In genomic region chr20:36547186-36548005, GRCh38 we compare ENCODE assay signal across 17 cellular contexts. TPM values are rescaled to one million over a fixed set of nuclear protein-coding genes. Genes with fewer than 3 reads are reported as not detected.
DNase-seq lines count a peak whose midpoint lies in the region; ATAC-seq, FAIRE-seq and TF ChIP-seq lines count a peak whose summit lies in the region.
"Had no signal": no experiment of that assay in that cellular context is flagged by ENCODE, and none has a peak within 500 bp of the region (broad histone marks: within the 10 kb centered on the region; RNA-seq: fewer than 3 reads in every experiment).

No MANE protein-coding gene starts in this region.

- no peak for FAIRE-seq in astrocyte (lab: Jason Lieb, UNC)

- TF ChIP-seq CTCF in GM23338 (conservative IDR thresholded peaks at IDR 0.05; ENCODE audit: low read depth in 2 of 2) (no peak), astrocyte (IDR thresholded peaks at IDR 0.05; ENCODE audit: insufficient read depth, low read depth, low read length) (no peak), Caco-2 (IDR thresholded peaks at IDR 0.05; ENCODE audit: insufficient read depth in 1 of 2, low read depth in 1 of 2, low read length in 1 of 2, severe bottlenecking in 1 of 2, unreplicated experiment in 1 of 2) (no peak)

- H3K4me2 ChIP-seq in GM23338, result no peak overlapping the region
- no peak overlapping the region for H3K4me2 ChIP-seq in astrocyte (ENCODE audit: low read length)

- H3K4me1 Mint-ChIP-seq in GM23338, result peaks cover 22% of the 10 kb centered on the region
- peaks cover 41% of the 10 kb centered on the region for H3K4me1 Mint-ChIP-seq in astrocyte (ENCODE audit: low read depth, unreplicated experiment)
- peaks cover 4% of the 10 kb centered on the region for H3K4me1 Mint-ChIP-seq in memory B cell
- H3K4me1 Mint-ChIP-seq in Caco-2 (ENCODE audit: low read depth, unreplicated experiment), result peaks cover 8% of the 10 kb centered on the region
- H3K4me1 Mint-ChIP-seq: B cell had no signal

- H3K9me3 ChIP-seq in astrocyte (ENCODE audit: insufficient read depth, low read depth, low read length) (no peaks in the 10 kb centered on the region), stomach smooth muscle (ENCODE audit: control insufficient read depth in 2 of 2, low read length in 2 of 2) (no peaks in the 10 kb centered on the region), Caco-2 (no peaks in the 10 kb centered on the region)

- H3K36me3 Mint-ChIP-seq in GM23338 (ENCODE audit: low read depth) (peaks cover 28% of the 10 kb centered on the region), astrocyte (ENCODE audit: low read depth, unreplicated experiment) (peaks cover 23% of the 10 kb centered on the region), memory B cell (no peaks in the 10 kb centered on the region), Caco-2 (ENCODE audit: insufficient read depth, unreplicated experiment) (peaks cover 56% of the 10 kb centered on the region)

- H3K9ac ChIP-seq in astrocyte (ENCODE audit: low read length), result peak overlapping the region; percentile 23
- no peak overlapping the region for H3K9ac ChIP-seq in stomach smooth muscle (ENCODE audit: low read length in 2 of 2)

- peaks cover 13% of the 10 kb centered on the region for H3K79me2 ChIP-seq in GM23338 (replicated peaks; ENCODE audit: insufficient read depth)
- peaks cover 49% of the 10 kb centered on the region for H3K79me2 ChIP-seq in astrocyte (ENCODE audit: insufficient read depth, low read length)

- H3K9me3 Mint-ChIP-seq in GM23338, result no peaks in the 10 kb centered on the region
- H3K9me3 Mint-ChIP-seq in astrocyte (ENCODE audit: unreplicated experiment), result no peaks in the 10 kb centered on the region
- H3K9me3 Mint-ChIP-seq in memory B cell, result no peaks in the 10 kb centered on the region
- no peaks in the 10 kb centered on the region for H3K9me3 Mint-ChIP-seq in Caco-2 (ENCODE audit: unreplicated experiment)
- H3K9me3 Mint-ChIP-seq: CD4-positive, alpha-beta T cell had no signal

- H3K27ac ChIP-seq in GM23338 (ENCODE audit: low read depth) (no peak overlapping the region), astrocyte (ENCODE audit: low read depth, low read length) (no peak overlapping the region), stomach smooth muscle (ENCODE audit: low read length) (peak overlapping the region; percentile 100)

- H3K27me3 ChIP-seq in GM23338 (ENCODE audit: insufficient read depth) (no peaks in the 10 kb centered on the region), astrocyte (ENCODE audit: insufficient read depth, low read length) (no peaks in the 10 kb centered on the region), stomach smooth muscle (ENCODE audit: control insufficient read depth in 1 of 2, insufficient read depth in 2 of 2, low read length in 2 of 2) (no peaks in the 10 kb centered on the region), Caco-2 (replicated peaks; ENCODE audit: control insufficient read depth, insufficient read depth, low read length) (no peaks in the 10 kb centered on the region)

- H3K4me3 Mint-ChIP-seq in GM23338 (no peak overlapping the region), astrocyte (ENCODE audit: unreplicated experiment) (no peak overlapping the region), memory B cell (no peak overlapping the region), Caco-2 (ENCODE audit: unreplicated experiment) (no peak overlapping the region)
- H3K4me3 Mint-ChIP-seq: B cell; CD4-positive, alpha-beta T cell had no signal

- POLR2A ChIA-PET in Caco-2 (lab: Charles Lee), result no interaction called here

- H3K9me2 ChIP-seq in GM23338 (ENCODE audit: insufficient read depth), result no peaks in the 10 kb centered on the region

- no peak for DNase-seq in GM23338 (ENCODE audit: low spot score)
- no peak for DNase-seq in astrocyte (ENCODE audit: low read depth)
- no peak for DNase-seq in memory B cell (ENCODE audit: low spot score in 2 of 2)
- no peak for DNase-seq in Caco-2
- DNase-seq: CD4-positive, alpha-beta T cell; DND-41; GDM1; Kasumi-1; NCI-H1417; NCI-H2171 treated with DMSO at 0.1 percent for 48 hours had no signal

- H3K4me3 ChIP-seq in GM23338 (no peak overlapping the region), astrocyte (ENCODE audit: insufficient read depth, low read depth, low read length) (no peak overlapping the region), stomach smooth muscle (ENCODE audit: low read length in 2 of 2) (peak overlapping the region in 1 of 2 donors; percentile 47), Caco-2 (ENCODE audit: low read depth, low read length) (no peak overlapping the region)

- H3K27ac Mint-ChIP-seq in GM23338 (no peak overlapping the region), astrocyte (ENCODE audit: unreplicated experiment) (no peak overlapping the region), memory B cell (peak overlapping the region; percentile 72), Caco-2 (ENCODE audit: unreplicated experiment) (no peak overlapping the region)
- H3K27ac Mint-ChIP-seq: B cell; CD4-positive, alpha-beta T cell had no signal

- peaks cover 15% of the 10 kb centered on the region; the same call in 1 of the 2 replicates for H3F3A ChIP-seq in GM23338 (replicated peaks; ENCODE audit: low read depth)

- H3K27me3 Mint-ChIP-seq in GM23338 (ENCODE audit: insufficient read depth, low read depth, poor library complexity) (peaks cover 10% of the 10 kb centered on the region), astrocyte (ENCODE audit: low read depth, unreplicated experiment) (no peaks in the 10 kb centered on the region), memory B cell (no peaks in the 10 kb centered on the region), Caco-2 (ENCODE audit: insufficient read depth, unreplicated experiment) (no peaks in the 10 kb centered on the region)
- H3K27me3 Mint-ChIP-seq: B cell; CD4-positive, alpha-beta T cell had no signal

- CTCF ChIA-PET in Caco-2 (lab: Charles Lee), result interaction anchor here (0.6 to 1.3 kb wide), 2 partner anchors 119 to 1907 kb away, joined by 3 to 6 read pairs; no protein-coding TSS in a partner anchor

- BruUV-seq in Caco-2 (replicated peaks; lab: Mats Ljungman, UMichigan), result no TSS peak

- H3K36me3 ChIP-seq in GM23338 (ENCODE audit: insufficient read depth) (no peaks in the 10 kb centered on the region), astrocyte (ENCODE audit: insufficient read depth, low read length) (peaks cover 30% of the 10 kb centered on the region), stomach smooth muscle (ENCODE audit: control insufficient read depth in 2 of 2, insufficient read depth in 2 of 2, low read length in 2 of 2) (peaks cover 44 to 46% of the 10 kb centered on the region in 2 donors), Caco-2 (ENCODE audit: control insufficient read depth, insufficient read depth, low read length) (no peaks in the 10 kb centered on the region)

- intact Hi-C loops in Caco-2 (cut with micrococcal nuclease; ENCODE audit: unreplicated experiment), result no loop called here

- H3K4me1 ChIP-seq in GM23338 (ENCODE audit: insufficient read depth) (peaks cover 5% of the 10 kb centered on the region), astrocyte (ENCODE audit: insufficient read depth, low read length) (peaks cover 28% of the 10 kb centered on the region), stomach smooth muscle (ENCODE audit: control insufficient read depth, insufficient read depth, low read length) (peaks cover 79% of the 10 kb centered on the region), Caco-2 (peaks cover 9% of the 10 kb centered on the region)

- H4K20me1 ChIP-seq in GM23338 (replicated peaks; ENCODE audit: insufficient read depth) (peaks cover 4% of the 10 kb centered on the region), astrocyte (ENCODE audit: insufficient read depth, low read length) (peaks cover 90% of the 10 kb centered on the region)

- ATAC-seq in GM23338, result peak; percentile 3; the same call in 1 of the 3 replicates
- no peak for ATAC-seq in memory B cell (ENCODE audit: low read depth)
- no peak for ATAC-seq in HG02840 (IDR thresholded peaks at IDR 0.05; ENCODE audit: low FRiP score, unreplicated experiment)
- no peak for ATAC-seq in GM21737 (IDR thresholded peaks at IDR 0.05; ENCODE audit: unreplicated experiment)
- ATAC-seq: Panc1, Right ventricle myocardium inferior had no signal

- H2AFZ ChIP-seq in GM23338 (no peak overlapping the region), astrocyte (ENCODE audit: low read depth, low read length) (no peak overlapping the region)

TF ChIP-seq in GM23338, 12 proteins besides CTCF, POLR2A, EP300 and RAD21 (continues in another document):
- no peak for TF ChIP-seq REST (IDR thresholded peaks at IDR 0.05; ENCODE audit: unreplicated experiment)

RNA-seq across cellular contexts. Expression of gene MYL9, which starts 6.1 kb away (rescaled TPM):
- 23.5 and 29.7 TPM in 2 replicates for total RNA-seq in GM23338 (2014; rRNA removed; shearing (Covaris generic))
- 100 and 123 TPM in 2 replicates for polyA plus RNA-seq in GM23338 (2016; fragmentation: Nextera tagmentation; extraction: Ambion mirVana)
- 1,166 and 1,247 TPM in 2 replicates for total RNA-seq in astrocyte
- 382 and 446 TPM in 2 replicates for total RNA-seq in Caco-2 (2022)
- total RNA-seq: CD4-positive, alpha-beta T cell; H4 had no signal

RNA-seq across cellular contexts. Expression of gene TGIF2, which starts 26.0 kb away (rescaled TPM):
- total RNA-seq in GM23338 (2014; rRNA removed; shearing (Covaris generic)), result 59.8 and 63.2 TPM in 2 replicates
- polyA plus RNA-seq in GM23338 (2016; fragmentation: Nextera tagmentation; extraction: Ambion mirVana), result 44.8 and 47.6 TPM in 2 replicates
- total RNA-seq in astrocyte (24.4 and 27.8 TPM in 2 replicates), Caco-2 (2022) (58.4 and 60.6 TPM in 2 replicates)

RNA-seq across cellular contexts. Expression of gene RAB5IF, which starts 58.2 kb away (rescaled TPM):
- total RNA-seq in GM23338 (2014; rRNA removed; shearing (Covaris generic)), result 126 and 138 TPM in 2 replicates
- polyA plus RNA-seq in GM23338 (2016; fragmentation: Nextera tagmentation; extraction: Ambion mirVana), result 119 and 123 TPM in 2 replicates
- total RNA-seq in astrocyte (105 and 117 TPM in 2 replicates), Caco-2 (2022) (279 and 282 TPM in 2 replicates)

Comparison
In these comparisons a context has a peak if more than half of its experiments do, and no peak if none do; other contexts are left out.
1. RNA of gene MYL9, which starts 6.1 kb away (total RNA-seq): 1,166 to 1,247 TPM in astrocyte and 382 to 446 TPM in Caco-2; 23.5 to 29.7 TPM in GM23338; every median in the first group is over 10 times any median in the second.